2 cellular contexts compared by ENCODE assay signal in genomic region chr3:186640473-186640818, GRCh38.
TF ChIP-seq lines count a peak whose summit lies in the region.

No MANE protein-coding gene starts in this region.

TF ChIP-seq in Ishikawa, 13 proteins besides CTCF, POLR2A, EP300 and RAD21:
- 0 out of 2 replicates have a peak, but pooled peaks have one; percentile 6 for TF ChIP-seq REST (IDR thresholded peaks at IDR 0.05; ENCODE audit: low read depth)
- no peak for TF ChIP-seq FOXM1 (IDR thresholded peaks at IDR 0.05; ENCODE audit: borderline replicate concordance, low read depth)

TF ChIP-seq in HepG2, 621 proteins besides CTCF, POLR2A, EP300 and RAD21:
- TF ChIP-seq, protein P1, sequence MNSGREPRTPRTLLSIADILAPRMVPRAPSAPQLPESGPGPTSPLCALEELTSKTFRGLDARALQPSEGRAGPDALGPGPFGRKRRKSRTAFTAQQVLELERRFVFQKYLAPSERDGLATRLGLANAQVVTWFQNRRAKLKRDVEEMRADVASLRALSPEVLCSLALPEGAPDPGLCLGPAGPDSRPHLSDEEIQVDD (CRISPR knock-in tag; IDR thresholded peaks at IDR 0.05; ENCODE audit: borderline replicate concordance): no peak
- TF ChIP-seq SALL1 (CRISPR knock-in tag; IDR thresholded peaks at IDR 0.05) (0 out of 2 replicates have a peak, but pooled peaks have one; percentile 22), NFYC (CRISPR knock-in tag; IDR thresholded peaks at IDR 0.05) (no peak), ZNF768 (CRISPR knock-in tag; IDR thresholded peaks at IDR 0.05) (0 out of 2 replicates have a peak, but pooled peaks have one; percentile 15), ZFP90 (CRISPR knock-in tag; IDR thresholded peaks at IDR 0.05; ENCODE audit: borderline replicate concordance) (no peak), ZNF207 (IDR thresholded peaks at IDR 0.05; ENCODE audit: borderline replicate concordance) (no peak), ARID2 (CRISPR knock-in tag; IDR thresholded peaks at IDR 0.05; ENCODE audit: borderline replicate concordance) (no peak), TFE3 (CRISPR knock-in tag; IDR thresholded peaks at IDR 0.05) (no peak), MYNN (CRISPR knock-in tag; IDR thresholded peaks at IDR 0.05; ENCODE audit: low read depth) (no peak), GABPB1 (CRISPR knock-in tag; IDR thresholded peaks at IDR 0.05) (no peak), ZNF224 (CRISPR knock-in tag; IDR thresholded peaks at IDR 0.05) (no peak), FOSL2 (CRISPR knock-in tag; IDR thresholded peaks at IDR 0.05) (peak; percentile 45), GATAD1 (CRISPR knock-in tag; IDR thresholded peaks at IDR 0.05) (no peak), RFX1 (IDR thresholded peaks at IDR 0.05) (no peak)
- TF ChIP-seq, protein P2, sequence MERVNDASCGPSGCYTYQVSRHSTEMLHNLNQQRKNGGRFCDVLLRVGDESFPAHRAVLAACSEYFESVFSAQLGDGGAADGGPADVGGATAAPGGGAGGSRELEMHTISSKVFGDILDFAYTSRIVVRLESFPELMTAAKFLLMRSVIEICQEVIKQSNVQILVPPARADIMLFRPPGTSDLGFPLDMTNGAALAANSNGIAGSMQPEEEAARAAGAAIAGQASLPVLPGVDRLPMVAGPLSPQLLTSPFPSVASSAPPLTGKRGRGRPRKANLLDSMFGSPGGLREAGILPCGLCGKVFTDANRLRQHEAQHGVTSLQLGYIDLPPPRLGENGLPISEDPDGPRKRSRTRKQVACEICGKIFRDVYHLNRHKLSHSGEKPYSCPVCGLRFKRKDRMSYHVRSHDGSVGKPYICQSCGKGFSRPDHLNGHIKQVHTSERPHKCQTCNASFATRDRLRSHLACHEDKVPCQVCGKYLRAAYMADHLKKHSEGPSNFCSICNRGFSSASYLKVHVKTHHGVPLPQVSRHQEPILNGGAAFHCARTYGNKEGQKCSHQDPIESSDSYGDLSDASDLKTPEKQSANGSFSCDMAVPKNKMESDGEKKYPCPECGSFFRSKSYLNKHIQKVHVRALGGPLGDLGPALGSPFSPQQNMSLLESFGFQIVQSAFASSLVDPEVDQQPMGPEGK (CRISPR knock-in tag; IDR thresholded peaks at IDR 0.05): no peak
- TF ChIP-seq, protein P3, sequence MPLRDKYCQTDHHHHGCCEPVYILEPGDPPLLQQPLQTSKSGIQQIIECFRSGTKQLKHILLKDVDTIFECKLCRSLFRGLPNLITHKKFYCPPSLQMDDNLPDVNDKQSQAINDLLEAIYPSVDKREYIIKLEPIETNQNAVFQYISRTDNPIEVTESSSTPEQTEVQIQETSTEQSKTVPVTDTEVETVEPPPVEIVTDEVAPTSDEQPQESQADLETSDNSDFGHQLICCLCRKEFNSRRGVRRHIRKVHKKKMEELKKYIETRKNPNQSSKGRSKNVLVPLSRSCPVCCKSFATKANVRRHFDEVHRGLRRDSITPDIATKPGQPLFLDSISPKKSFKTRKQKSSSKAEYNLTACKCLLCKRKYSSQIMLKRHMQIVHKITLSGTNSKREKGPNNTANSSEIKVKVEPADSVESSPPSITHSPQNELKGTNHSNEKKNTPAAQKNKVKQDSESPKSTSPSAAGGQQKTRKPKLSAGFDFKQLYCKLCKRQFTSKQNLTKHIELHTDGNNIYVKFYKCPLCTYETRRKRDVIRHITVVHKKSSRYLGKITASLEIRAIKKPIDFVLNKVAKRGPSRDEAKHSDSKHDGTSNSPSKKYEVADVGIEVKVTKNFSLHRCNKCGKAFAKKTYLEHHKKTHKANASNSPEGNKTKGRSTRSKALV (CRISPR knock-in tag; IDR thresholded peaks at IDR 0.05): no peak
- TF ChIP-seq, protein P4, sequence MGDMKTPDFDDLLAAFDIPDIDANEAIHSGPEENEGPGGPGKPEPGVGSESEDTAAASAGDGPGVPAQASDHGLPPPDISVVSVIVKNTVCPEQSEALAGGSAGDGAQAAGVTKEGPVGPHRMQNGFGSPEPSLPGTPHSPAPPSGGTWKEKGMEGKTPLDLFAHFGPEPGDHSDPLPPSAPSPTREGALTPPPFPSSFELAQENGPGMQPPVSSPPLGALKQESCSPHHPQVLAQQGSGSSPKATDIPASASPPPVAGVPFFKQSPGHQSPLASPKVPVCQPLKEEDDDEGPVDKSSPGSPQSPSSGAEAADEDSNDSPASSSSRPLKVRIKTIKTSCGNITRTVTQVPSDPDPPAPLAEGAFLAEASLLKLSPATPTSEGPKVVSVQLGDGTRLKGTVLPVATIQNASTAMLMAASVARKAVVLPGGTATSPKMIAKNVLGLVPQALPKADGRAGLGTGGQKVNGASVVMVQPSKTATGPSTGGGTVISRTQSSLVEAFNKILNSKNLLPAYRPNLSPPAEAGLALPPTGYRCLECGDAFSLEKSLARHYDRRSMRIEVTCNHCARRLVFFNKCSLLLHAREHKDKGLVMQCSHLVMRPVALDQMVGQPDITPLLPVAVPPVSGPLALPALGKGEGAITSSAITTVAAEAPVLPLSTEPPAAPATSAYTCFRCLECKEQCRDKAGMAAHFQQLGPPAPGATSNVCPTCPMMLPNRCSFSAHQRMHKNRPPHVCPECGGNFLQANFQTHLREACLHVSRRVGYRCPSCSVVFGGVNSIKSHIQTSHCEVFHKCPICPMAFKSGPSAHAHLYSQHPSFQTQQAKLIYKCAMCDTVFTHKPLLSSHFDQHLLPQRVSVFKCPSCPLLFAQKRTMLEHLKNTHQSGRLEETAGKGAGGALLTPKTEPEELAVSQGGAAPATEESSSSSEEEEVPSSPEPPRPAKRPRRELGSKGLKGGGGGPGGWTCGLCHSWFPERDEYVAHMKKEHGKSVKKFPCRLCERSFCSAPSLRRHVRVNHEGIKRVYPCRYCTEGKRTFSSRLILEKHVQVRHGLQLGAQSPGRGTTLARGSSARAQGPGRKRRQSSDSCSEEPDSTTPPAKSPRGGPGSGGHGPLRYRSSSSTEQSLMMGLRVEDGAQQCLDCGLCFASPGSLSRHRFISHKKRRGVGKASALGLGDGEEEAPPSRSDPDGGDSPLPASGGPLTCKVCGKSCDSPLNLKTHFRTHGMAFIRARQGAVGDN (CRISPR knock-in tag; IDR thresholded peaks at IDR 0.05): peak; percentile 32
TF ChIP-seq in HepG2: peak in this region for 4.
